In genomic region chr3:59836525-59836924, GRCh38 we compare ENCODE assay signal across 23 cellular contexts.
DNase-seq lines count a peak whose midpoint lies in the region; ATAC-seq, FAIRE-seq and TF ChIP-seq lines count a peak whose summit lies in the region.
"Had no signal": no experiment of that assay in that cellular context is flagged by ENCODE, and none has a peak within 500 bp of the region (broad histone marks: within the 10 kb centered on the region; RNA-seq: fewer than 3 reads in every experiment).

No MANE protein-coding gene starts in this region.

- TF ChIP-seq CTCF in left ventricle myocardium inferior (IDR thresholded peaks at IDR 0.05; ENCODE audit: borderline replicate concordance): no peak
- no peak for TF ChIP-seq CTCF in mucosa of descending colon (IDR thresholded peaks at IDR 0.05)

- FAIRE-seq in small intestine (lab: Jason Lieb, UNC): no peak
- FAIRE-seq: A204.1, D721Med, GM12878, H1 had no signal

- H3K4me3 ChIP-seq in left ventricle myocardium inferior (no peak overlapping the region), skeletal muscle cell (ENCODE audit: low read depth, low read length) (no peak overlapping the region), mucosa of descending colon (no peak overlapping the region), small intestine (ENCODE audit: low read depth in 1 of 2, low read length in 2 of 2) (no peak overlapping the region)
- H3K4me3 ChIP-seq: GM12878, MG63, PC-9 had no signal

- H3K27me3 ChIP-seq in left ventricle myocardium inferior (ENCODE audit: low read depth): no peaks in the 10 kb centered on the region
- no peaks in the 10 kb centered on the region for H3K27me3 ChIP-seq in small intestine (ENCODE audit: control insufficient read depth in 2 of 2, insufficient read depth in 2 of 2, low read length in 2 of 2)
- H3K27me3 ChIP-seq: MG63 had no signal

- DNase-seq in left ventricle myocardium superior (no peak), left ventricle myocardium inferior (no peak), NAMALWA (ENCODE audit: low spot score) (peak; percentile 0), SK-N-DZ (ENCODE audit: low spot score) (peak; percentile 15), skeletal muscle cell (ENCODE audit: low read depth) (peak; percentile 23), mucosa of descending colon (no peak), small intestine (no peak)
- DNase-seq: DMS79, MG63, NCI-H1092, NCI-H1436, NCI-H1930, NCI-H226, NCI-H510A treated with DMSO at 0.1 percent for 48 hours, PC-9, RPMI8226, SHP77, SK-N-SH had no signal

- ATAC-seq in left ventricle myocardium superior (peak; percentile 54), mucosa of descending colon (no peak), GM18511 (IDR thresholded peaks at IDR 0.05; ENCODE audit: unreplicated experiment) (no peak)
- ATAC-seq: GM12878 had no signal

- H3K9me3 ChIP-seq in left ventricle myocardium inferior (replicated peaks): no peaks in the 10 kb centered on the region
- no peaks in the 10 kb centered on the region for H3K9me3 ChIP-seq in mucosa of descending colon
- no peaks in the 10 kb centered on the region for H3K9me3 ChIP-seq in small intestine (ENCODE audit: control insufficient read depth, low read depth)
- H3K9me3 ChIP-seq: MG63, SK-N-SH had no signal

- intact Hi-C loops in left ventricle myocardium superior (cut with micrococcal nuclease): no loop called here
- intact Hi-C loops in left ventricle myocardium inferior (cut with micrococcal nuclease): no loop called here
- intact Hi-C loops in mucosa of descending colon (cut with DNase I, micrococcal nuclease): no loop called here

- WGBS in small intestine, 3 donors: 89 to 90% (median 89%) methylated on average over 3 of the region's 3 CpGs

- H3K4me1 ChIP-seq in left ventricle myocardium inferior: peaks cover 22% of the 10 kb centered on the region
- H3K4me1 ChIP-seq in mucosa of descending colon (ENCODE audit: low read depth): no peaks in the 10 kb centered on the region
- no peaks in the 10 kb centered on the region for H3K4me1 ChIP-seq in small intestine (ENCODE audit: control insufficient read depth in 2 of 2, insufficient read depth in 1 of 2, low read depth in 1 of 2, low read length in 1 of 2)

- H3K27ac ChIP-seq in left ventricle myocardium inferior (replicated peaks) (no peak overlapping the region), small intestine (ENCODE audit: low read depth in 1 of 2, low read length in 1 of 2) (no peak overlapping the region)
- H3K27ac ChIP-seq: PC-9 had no signal

- H3K36me3 ChIP-seq in left ventricle myocardium inferior: no peaks in the 10 kb centered on the region
- H3K36me3 ChIP-seq in mucosa of descending colon (ENCODE audit: low read depth): no peaks in the 10 kb centered on the region
- H3K36me3 ChIP-seq in small intestine (ENCODE audit: control insufficient read depth in 2 of 2, insufficient read depth in 2 of 2, low read length in 2 of 2): no peaks in the 10 kb centered on the region
- H3K36me3 ChIP-seq: MG63 had no signal

Comparison
In these comparisons a context has a peak if more than half of its experiments do, and no peak if none do; other contexts are left out.
1. DNase-seq: peak in NAMALWA (single experiment), SK-N-DZ (single experiment) and skeletal muscle cell (single experiment); none in left ventricle myocardium superior (single experiment), left ventricle myocardium inferior (single experiment), mucosa of descending colon (0 of 3) and small intestine (single experiment).